In genomic region chr3:178709047-178709446, GRCh38 we compare ENCODE assay signal across 21 cellular contexts.
DNase-seq lines count a peak whose midpoint lies in the region; ATAC-seq and TF ChIP-seq lines count a peak whose summit lies in the region.
"Had no signal": no experiment of that assay in that cellular context is flagged by ENCODE, and none has a peak within 500 bp of the region (broad histone marks: within the 10 kb centered on the region; RNA-seq: fewer than 3 reads in every experiment).

No MANE protein-coding gene starts in this region.

- H3K27ac ChIP-seq in suprapubic skin: no peak overlapping the region
- H3K27ac ChIP-seq: C4-2B, stomach, transverse colon had no signal

- ATAC-seq in GM21381 (IDR thresholded peaks at IDR 0.05; ENCODE audit: unreplicated experiment): no peak

- POLR2A ChIA-PET in GM10248 (lab: Yijun Ruan, JAX): no interaction called here

- H3K27me3 ChIP-seq in suprapubic skin: no peaks in the 10 kb centered on the region
- H3K27me3 ChIP-seq: dorsolateral prefrontal cortex, stomach, transverse colon had no signal

- H3K9me3 ChIP-seq in suprapubic skin: no peaks in the 10 kb centered on the region
- H3K9me3 ChIP-seq: stomach, transverse colon had no signal

- no peaks in the 10 kb centered on the region for H3K36me3 ChIP-seq in suprapubic skin
- H3K36me3 ChIP-seq: stomach, transverse colon had no signal

- DNase-seq in DMS153 (lab: John Stamatoyannopoulos, UW) (peak; percentile 78), M059J (ENCODE audit: low read depth) (peak; percentile 74), NCI-H748 (lab: John Stamatoyannopoulos, UW; ENCODE audit: unreplicated experiment) (peak; percentile 72), fibroblast of peridontal ligament (ENCODE audit: extremely low read depth) (peak; percentile 26), GM10248 (ENCODE audit: extremely low spot score) (no peak), suprapubic skin (ENCODE audit: low spot score in 2 of 2) (no peak), GDM1 (lab: John Stamatoyannopoulos, UW) (no peak)
- DNase-seq: activated CD4-positive, alpha-beta T cell treated with anti-CD3 and anti-CD28 coated beads, Interleukin-2, amount 50 U/mL, for 1 hour; aorta; KBM-7; mammary epithelial cell; MM.1S; NCI-H1436; SHP77; stimulated activated CD8-positive, alpha-beta memory T cell treated with anti-CD3 and anti-CD28 coated beads, Interleukin-4, amount 100 ng/mL, for 48 hours; stomach; T1000; transverse colon had no signal

- TF ChIP-seq EP300 in suprapubic skin (IDR thresholded peaks at IDR 0.05): no peak

- CTCF ChIA-PET in GM10248 (lab: Yijun Ruan, JAX): interaction anchor here (1.3 to 2.4 kb wide), 4 partner anchors 9 to 37 kb away, joined by 3 to 11 read pairs (median 4); no protein-coding TSS in a partner anchor

- WGBS in suprapubic skin: 18% methylated on average over 6 of the region's 6 CpGs

- no peak overlapping the region for H3K4me3 ChIP-seq in suprapubic skin
- H3K4me3 ChIP-seq: stomach, transverse colon had no signal

- no peak for TF ChIP-seq CTCF in GM10248 (IDR thresholded peaks at IDR 0.05; ENCODE audit: control extremely low read depth, extremely low read depth, low read depth, missing control alignments)
- TF ChIP-seq CTCF in suprapubic skin (IDR thresholded peaks at IDR 0.05): no peak

- no peak for TF ChIP-seq POLR2A in suprapubic skin (IDR thresholded peaks at IDR 0.05)

- H3K4me1 ChIP-seq in suprapubic skin: peaks cover 20% of the 10 kb centered on the region
- H3K4me1 ChIP-seq: stomach had no signal

Comparison
In these comparisons a context has a peak if more than half of its experiments do, and no peak if none do; other contexts are left out.
1. DNase-seq: peak in DMS153 (single experiment), M059J (single experiment), NCI-H748 (single experiment) and fibroblast of peridontal ligament (single experiment); none in GM10248 (single experiment), suprapubic skin (0 of 2) and GDM1 (single experiment).